ENCODE assay signal across 17 cellular contexts in genomic region chr1:206116191-206116872, GRCh38. TPM values are rescaled to one million over a fixed set of nuclear protein-coding genes. Genes with fewer than 3 reads are reported as not detected.
DNase-seq lines count a peak whose midpoint lies in the region; ATAC-seq lines count a peak whose summit lies in the region.
"Had no signal": no experiment of that assay in that cellular context is flagged by ENCODE, and none has a peak within 500 bp of the region (broad histone marks: within the 10 kb centered on the region; RNA-seq: fewer than 3 reads in every experiment).

No MANE protein-coding gene starts in this region.

- peaks cover 6% of the 10 kb centered on the region for H3K36me3 Mint-ChIP-seq in activated CD8-positive, alpha-beta memory T cell treated with anti-CD3 and anti-CD28 coated beads, Interleukin-2, amount 10 ng/mL, durations not matched to agents 7 days and 5 days
- peaks cover 3% of the 10 kb centered on the region for H3K36me3 Mint-ChIP-seq in stimulated activated memory B cell treated with anti-CD40 and anti-IgM and Interleukin-4, amounts not matched to agents 10 μg/mL and 1 μg/mL and 100 μg/mL, for 72 hours

- H3K4me3 ChIP-seq in iPS-15b (ENCODE audit: low read depth, low read length) = peak overlapping the region; percentile 76
- H3K4me3 ChIP-seq: lung had no signal

- no peaks in the 10 kb centered on the region for H3K36me3 ChIP-seq in iPS-15b (ENCODE audit: control insufficient read depth, insufficient read depth, low read length)
- H3K36me3 ChIP-seq: HAP-1, pancreas, spleen, suprapubic skin had no signal

- peaks cover 59% of the 10 kb centered on the region for H3K27me3 Mint-ChIP-seq in activated CD8-positive, alpha-beta memory T cell treated with anti-CD3 and anti-CD28 coated beads, Interleukin-2, amount 10 ng/mL, durations not matched to agents 7 days and 5 days
- H3K27me3 Mint-ChIP-seq in stimulated activated memory B cell treated with anti-CD40 and anti-IgM and Interleukin-4, amounts not matched to agents 10 μg/mL and 1 μg/mL and 100 μg/mL, for 72 hours = peaks cover 48% of the 10 kb centered on the region

- H3K4me1 ChIP-seq in iPS-15b (ENCODE audit: control insufficient read depth, insufficient read depth, low read length) = no peaks in the 10 kb centered on the region

- no peak overlapping the region for H3K9ac ChIP-seq in iPS-15b (ENCODE audit: low read depth, low read length)

- no peak overlapping the region for H3K27ac Mint-ChIP-seq in activated CD8-positive, alpha-beta memory T cell treated with anti-CD3 and anti-CD28 coated beads, Interleukin-2, amount 10 ng/mL, durations not matched to agents 7 days and 5 days
- peak overlapping the region; percentile 58 for H3K27ac Mint-ChIP-seq in stimulated activated memory B cell treated with anti-CD40 and anti-IgM and Interleukin-4, amounts not matched to agents 10 μg/mL and 1 μg/mL and 100 μg/mL, for 72 hours
- H3K27ac Mint-ChIP-seq: CD8-positive, alpha-beta memory T cell had no signal

- no peak for ATAC-seq in activated CD8-positive, alpha-beta memory T cell treated with anti-CD3 and anti-CD28 coated beads, Interleukin-2, amount 10 ng/mL, durations not matched to agents 7 days and 5 days
- ATAC-seq in stimulated activated memory B cell treated with anti-CD40 and anti-IgM and Interleukin-4, amounts not matched to agents 10 μg/mL and 1 μg/mL and 100 μg/mL, for 72 hours = no peak
- ATAC-seq in GM21717 (IDR thresholded peaks at IDR 0.05; ENCODE audit: unreplicated experiment) = no peak

- H3K9me3 ChIP-seq in iPS-15b (ENCODE audit: control insufficient read depth, insufficient read depth, low read length) = peaks cover 4% of the 10 kb centered on the region
- H3K9me3 ChIP-seq: HAP-1, suprapubic skin had no signal

- peak; percentile 16 for DNase-seq in activated CD8-positive, alpha-beta memory T cell treated with anti-CD3 and anti-CD28 coated beads, Interleukin-2, amount 10 ng/mL, durations not matched to agents 7 days and 5 days
- no peak for DNase-seq in activated CD8-positive, alpha-beta memory T cell treated with anti-CD3 and anti-CD28 coated beads, Interleukin-2, amount 50 U/mL, for 4 hours
- DNase-seq in RPMI8226 (peak; percentile 54), OCI-M2 (lab: John Stamatoyannopoulos, UW; ENCODE audit: unreplicated experiment) (no peak), ecto neural progenitor cell (ENCODE audit: low spot score) (no peak)
- DNase-seq: activated T-cell treated with anti-CD3 and anti-CD28 coated beads for 4 hours; CD8-positive, alpha-beta memory T cell had no signal

- CTCF ChIA-PET in activated CD8-positive, alpha-beta memory T cell treated with anti-CD3 and anti-CD28 coated beads, Interleukin-2, amount 10 ng/mL, durations not matched to agents 7 days and 5 days (lab: Charles Lee) = no interaction called here

- peaks cover 39% of the 10 kb centered on the region for H3K27me3 ChIP-seq in iPS-15b (ENCODE audit: control insufficient read depth, insufficient read depth, low read length)
- H3K27me3 ChIP-seq: pancreas had no signal

- H3K4me1 Mint-ChIP-seq in activated CD8-positive, alpha-beta memory T cell treated with anti-CD3 and anti-CD28 coated beads, Interleukin-2, amount 10 ng/mL, durations not matched to agents 7 days and 5 days = peaks cover 7% of the 10 kb centered on the region
- peaks cover 19% of the 10 kb centered on the region for H3K4me1 Mint-ChIP-seq in stimulated activated memory B cell treated with anti-CD40 and anti-IgM and Interleukin-4, amounts not matched to agents 10 μg/mL and 1 μg/mL and 100 μg/mL, for 72 hours

- no peak overlapping the region for H3K4me3 Mint-ChIP-seq in activated CD8-positive, alpha-beta memory T cell treated with anti-CD3 and anti-CD28 coated beads, Interleukin-2, amount 10 ng/mL, durations not matched to agents 7 days and 5 days
- H3K4me3 Mint-ChIP-seq in stimulated activated memory B cell treated with anti-CD40 and anti-IgM and Interleukin-4, amounts not matched to agents 10 μg/mL and 1 μg/mL and 100 μg/mL, for 72 hours = peak overlapping the region; percentile 73

- peaks cover 8% of the 10 kb centered on the region for H3K9me3 Mint-ChIP-seq in activated CD8-positive, alpha-beta memory T cell treated with anti-CD3 and anti-CD28 coated beads, Interleukin-2, amount 10 ng/mL, durations not matched to agents 7 days and 5 days (ENCODE audit: low read depth)
- peaks cover 2% of the 10 kb centered on the region for H3K9me3 Mint-ChIP-seq in stimulated activated memory B cell treated with anti-CD40 and anti-IgM and Interleukin-4, amounts not matched to agents 10 μg/mL and 1 μg/mL and 100 μg/mL, for 72 hours

RNA-seq across cellular contexts. Expression of gene AVPR1B, which starts 0.9 kb away (rescaled TPM):
- total RNA-seq in activated CD8-positive, alpha-beta memory T cell treated with anti-CD3 and anti-CD28 coated beads, Interleukin-2, amount 10 ng/mL, durations not matched to agents 7 days and 5 days = not detected
- total RNA-seq: CD8-positive, alpha-beta memory T cell; esophagus mucosa; lung; M059J; spleen; suprapubic skin had no signal

Comparison
In these comparisons a context has a peak if more than half of its experiments do, and no peak if none do; other contexts are left out.
1. DNase-seq: peak in activated CD8-positive, alpha-beta memory T cell treated with anti-CD3 and anti-CD28 coated beads, Interleukin-2, amount 10 ng/mL, durations not matched to agents 7 days and 5 days (single experiment) and RPMI8226 (single experiment); none in activated CD8-positive, alpha-beta memory T cell treated with anti-CD3 and anti-CD28 coated beads, Interleukin-2, amount 50 U/mL, for 4 hours (single experiment), OCI-M2 (single experiment) and ecto neural progenitor cell (single experiment).